ENCODE assay signal across 8 cellular contexts in genomic region chr1:24745711-24746582, GRCh38. TPM values are rescaled to one million over a fixed set of nuclear protein-coding genes. Genes with fewer than 3 reads are reported as not detected.
DNase-seq lines count a peak whose midpoint lies in the region; ATAC-seq and TF ChIP-seq lines count a peak whose summit lies in the region.

No MANE protein-coding gene starts in this region.

- peak overlapping the region; percentile 79 for H3K4me3 ChIP-seq in Jurkat, Clone E6-1 (ENCODE audit: low read length)
- peak overlapping the region; percentile 91 for H3K4me3 ChIP-seq in thoracic aorta

- DNase-seq in Jurkat, Clone E6-1 (ENCODE audit: low read depth, low spot score) = no peak
- DNase-seq in T-cell (peak in 1 of 34 experiments; percentile 12), dermis blood vessel endothelial cell (peak; percentile 67), medulla oblongata (ENCODE audit: extremely low spot score) (peak; percentile 75), thoracic aorta (ENCODE audit: low spot score) (peak; percentile 45), hippocampal formation (lab: John Stamatoyannopoulos, UW) (no peak)

- peak overlapping the region; percentile 84 for H3K27ac ChIP-seq in C4-2B
- peak overlapping the region; percentile 90 to 98 for H3K27ac ChIP-seq in thoracic aorta

- TF ChIP-seq CTCF in C4-2B (conservative IDR thresholded peaks at IDR 0.05) (no peak), thoracic aorta (IDR thresholded peaks at IDR 0.05) (no peak)

- POLR2A ChIA-PET in T-cell (lab: Charles Lee) = interaction anchor here in 1 of 2 donors (0.6 to 0.7 kb wide), 3 partner anchors 189 to 774 kb away, joined by 3 read pairs; no protein-coding TSS in a partner anchor

- peaks cover 23 to 37% of the 10 kb centered on the region in 2 donors for H3K4me1 ChIP-seq in thoracic aorta (ENCODE audit: control insufficient read depth in 1 of 2, low read depth in 2 of 2)

- peaks cover 18 to 36% (median 20%) of the 10 kb centered on the region in 3 donors for H3K4me1 Mint-ChIP-seq in T-cell

- H3K4me3 Mint-ChIP-seq in T-cell = peak overlapping the region; percentile 79 to 85 (median 82)

- ATAC-seq in GM19324 (IDR thresholded peaks at IDR 0.05; ENCODE audit: low FRiP score, unreplicated experiment) (peak; percentile 22), T-cell (replicated peaks in 1 of 4) (peak in 2 of 4 experiments; percentile 3 to 5), thoracic aorta (ENCODE audit: insufficient number of reproducible peaks, low FRiP score, low read depth) (peak; percentile 9)

- CTCF ChIA-PET in T-cell (lab: Charles Lee) = interaction anchor here in 1 of 2 donors (2.1 kb wide), 1 partner anchor 84 kb away, joined by 7 read pairs; no protein-coding TSS in a partner anchor

- no peaks in the 10 kb centered on the region for H3K36me3 ChIP-seq in thoracic aorta

- no peaks in the 10 kb centered on the region for H3K9me3 Mint-ChIP-seq in T-cell

- no peaks in the 10 kb centered on the region for H3K27me3 ChIP-seq in thoracic aorta (replicated peaks; ENCODE audit: insufficient read depth)

- H3K27me3 Mint-ChIP-seq in T-cell = peaks cover 9% of the 10 kb centered on the region in 2 donors

- H3K36me3 Mint-ChIP-seq in T-cell = no peaks in the 10 kb centered on the region

- H3K9me3 ChIP-seq in thoracic aorta = no peaks in the 10 kb centered on the region

- no peak overlapping the region for H3K27ac Mint-ChIP-seq in T-cell

RNA-seq across cellular contexts. Expression of gene CLIC4, which starts 0.7 kb away (rescaled TPM):
- polyA plus RNA-seq in Jurkat, Clone E6-1 (2012; ENCODE audit: insufficient read depth, insufficient read length) = 34.7 TPM
- total RNA-seq in T-cell = 1 to 10 TPM in 4 of 5 donors, under 1 TPM in 1; 0.75 to 9.1 (median 5.5) TPM
- 262 and 338 TPM in 2 replicates for total RNA-seq in dermis blood vessel endothelial cell
- total RNA-seq in thoracic aorta = 100 to 1,000 TPM; 740 to 777 TPM

Comparison
In these comparisons a context has a peak if more than half of its experiments do, and no peak if none do; other contexts are left out.
1. DNase-seq: peak in dermis blood vessel endothelial cell (single experiment), medulla oblongata (single experiment) and thoracic aorta (single experiment); none in Jurkat, Clone E6-1 (single experiment) and hippocampal formation (0 of 2).
2. RNA of gene CLIC4, which starts 0.7 kb away (total RNA-seq): 740 to 777 TPM in thoracic aorta and 262 to 338 TPM in dermis blood vessel endothelial cell; 0.75 to 9.1 TPM in T-cell; every median in the first group is over 10 times any median in the second.